ENCODE assay signal across 1 cellular context in the genomic region with DNA sequence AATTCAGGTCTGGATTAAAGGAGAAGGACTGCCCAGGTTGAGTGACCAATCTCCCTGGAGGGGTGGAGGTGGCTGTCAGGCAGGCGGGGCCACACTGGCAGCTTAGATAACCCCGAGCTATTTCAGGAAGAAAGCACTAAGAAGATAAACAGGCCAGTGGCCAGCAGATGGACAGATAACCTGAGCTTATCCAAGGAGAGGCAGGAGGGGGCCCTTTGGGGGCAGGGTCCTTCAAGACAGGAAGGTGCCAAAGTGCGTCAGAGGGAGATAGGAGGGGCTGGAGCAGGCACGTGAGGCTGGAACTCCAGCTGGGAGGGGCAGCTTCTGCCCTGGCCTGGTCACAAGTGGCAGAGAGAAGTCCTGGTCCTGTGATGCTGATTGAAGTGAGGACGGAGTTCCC.
TF ChIP-seq lines count a peak whose summit lies in the region.

No MANE protein-coding gene starts in this region.

TF ChIP-seq in IMR-90, 13 proteins besides CTCF, POLR2A, EP300 and RAD21:
- TF ChIP-seq RFX5 (IDR thresholded peaks at IDR 0.05; ENCODE audit: low read depth, low read length) (no peak), MXI1 (IDR thresholded peaks at IDR 0.05; ENCODE audit: borderline replicate concordance, low read depth, low read length) (no peak), USF2 (IDR thresholded peaks at IDR 0.05; ENCODE audit: low read depth, low read length) (peak; percentile 37; the same call in 1 of the 2 replicates), BHLHE40 (IDR thresholded peaks at IDR 0.05; ENCODE audit: low read depth, low read length) (peak; percentile 82)
- TF ChIP-seq, protein P1, sequence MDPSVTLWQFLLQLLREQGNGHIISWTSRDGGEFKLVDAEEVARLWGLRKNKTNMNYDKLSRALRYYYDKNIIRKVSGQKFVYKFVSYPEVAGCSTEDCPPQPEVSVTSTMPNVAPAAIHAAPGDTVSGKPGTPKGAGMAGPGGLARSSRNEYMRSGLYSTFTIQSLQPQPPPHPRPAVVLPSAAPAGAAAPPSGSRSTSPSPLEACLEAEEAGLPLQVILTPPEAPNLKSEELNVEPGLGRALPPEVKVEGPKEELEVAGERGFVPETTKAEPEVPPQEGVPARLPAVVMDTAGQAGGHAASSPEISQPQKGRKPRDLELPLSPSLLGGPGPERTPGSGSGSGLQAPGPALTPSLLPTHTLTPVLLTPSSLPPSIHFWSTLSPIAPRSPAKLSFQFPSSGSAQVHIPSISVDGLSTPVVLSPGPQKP (IDR thresholded peaks at IDR 0.05; ENCODE audit: borderline replicate concordance, low read depth, low read length), result no peak
